In genomic region chr15:80242132-80242769, GRCh38 we compare ENCODE assay signal across 8 cellular contexts. TPM values are rescaled to one million over a fixed set of nuclear protein-coding genes. Genes with fewer than 3 reads are reported as not detected.
DNase-seq lines count a peak whose midpoint lies in the region; ATAC-seq and TF ChIP-seq lines count a peak whose summit lies in the region.

No MANE protein-coding gene starts in this region.

- H3K4me2 ChIP-seq in BLaER1 treated with 17β-estradiol and CSF1 and Interleukin-3, amounts not matched to agents 10 nM and 100 nM, result peak overlapping the region; percentile 49 to 87 (median 81)

- WGBS in tibial nerve, 2 donors, result 47 to 50% methylated on average over 8 to 11 of the region's 11 CpGs

- peak; percentile 73 for DNase-seq in H7
- DNase-seq in SJCRH30, result peak; percentile 24 to 56
- peak; percentile 19 for DNase-seq in fibroblast of the aortic adventitia (ENCODE audit: low read depth)
- no peak for DNase-seq in tibial nerve (ENCODE audit: low spot score in 2 of 2)
- no peak for DNase-seq in NCI-H2227 (lab: John Stamatoyannopoulos, UW; ENCODE audit: unreplicated experiment)

- peaks cover 12 to 47% (median 36%) of the 10 kb centered on the region in 10 experiments for H3K4me1 ChIP-seq in BLaER1 treated with 17β-estradiol and CSF1 and Interleukin-3, amounts not matched to agents 10 nM and 100 nM
- peaks cover 7% of the 10 kb centered on the region; the same call in 1 of the 2 replicates for H3K4me1 ChIP-seq in SJCRH30
- H3K4me1 ChIP-seq in tibial nerve, result peaks cover 0 to 31% (median 7%) of the 10 kb centered on the region in 4 donors

- TF ChIP-seq EP300 in tibial nerve (IDR thresholded peaks at IDR 0.05), result no peak

- H3K9ac ChIP-seq in BLaER1 treated with 17β-estradiol and CSF1 and Interleukin-3, amounts not matched to agents 10 nM and 100 nM, result peak overlapping the region in 4 of 11 experiments; percentile 54 to 72 (median 68); a peak in 7 of 22 replicates

- H3K27ac ChIP-seq in BLaER1 treated with 17β-estradiol and CSF1 and Interleukin-3, amounts not matched to agents 10 nM and 100 nM, result peak overlapping the region in 6 of 11 experiments; percentile 46 to 84 (median 78); a peak in 12 of 22 replicates
- H3K27ac ChIP-seq in SJCRH30 (no peak overlapping the region), tibial nerve (peak overlapping the region in 3 of 4 donors; percentile 4 to 92 (median 50))

- TF ChIP-seq POLR2A in tibial nerve (IDR thresholded peaks at IDR 0.05), result no peak

- TF ChIP-seq CTCF in fibroblast of the aortic adventitia (IDR thresholded peaks at IDR 0.05; ENCODE audit: insufficient read depth, low read length), result peak; percentile 71
- TF ChIP-seq CTCF in tibial nerve (IDR thresholded peaks at IDR 0.05), result peak in 3 of 5 experiments; percentile 20 to 30 (median 30)

- no peaks in the 10 kb centered on the region for H3K9me3 ChIP-seq in BLaER1 treated with 17β-estradiol and CSF1 and Interleukin-3, amounts not matched to agents 10 nM and 100 nM (replicated peaks in 1 of 11)
- H3K9me3 ChIP-seq in SJCRH30 (replicated peaks), result no peaks in the 10 kb centered on the region
- no peaks in the 10 kb centered on the region for H3K9me3 ChIP-seq in tibial nerve

- no peaks in the 10 kb centered on the region for H4K20me1 ChIP-seq in BLaER1 treated with 17β-estradiol and CSF1 and Interleukin-3, amounts not matched to agents 10 nM and 100 nM

- no peak for ATAC-seq in GM21447 (IDR thresholded peaks at IDR 0.05; ENCODE audit: unreplicated experiment)
- ATAC-seq in HG02763 (IDR thresholded peaks at IDR 0.05; ENCODE audit: unreplicated experiment), result no peak

- no peaks in the 10 kb centered on the region for H3K27me3 ChIP-seq in BLaER1 treated with 17β-estradiol and CSF1 and Interleukin-3, amounts not matched to agents 10 nM and 100 nM
- no peaks in the 10 kb centered on the region for H3K27me3 ChIP-seq in H7 (ENCODE audit: control insufficient read depth, insufficient read depth, low read length)
- H3K27me3 ChIP-seq in SJCRH30, result 0 out of 2 replicates have a peak, but pooled peaks cover 3% of the 10 kb centered on the region
- H3K27me3 ChIP-seq in tibial nerve, result peaks cover 0 to 3% of the 10 kb centered on the region in 2 donors

- H3K4me3 ChIP-seq in BLaER1 treated with 17β-estradiol and CSF1 and Interleukin-3, amounts not matched to agents 10 nM and 100 nM, result 0 out of 20 replicates have a peak overlapping the region, but pooled peaks of 1 of the 10 experiments have one; percentile 35
- H3K4me3 ChIP-seq in H7 (ENCODE audit: insufficient read depth, low read depth, low read length), result no peak overlapping the region
- no peak overlapping the region for H3K4me3 ChIP-seq in SJCRH30
- no peak overlapping the region for H3K4me3 ChIP-seq in fibroblast of the aortic adventitia (ENCODE audit: low read depth, low read length)
- H3K4me3 ChIP-seq in tibial nerve, result no peak overlapping the region

- H3K36me3 ChIP-seq in BLaER1 treated with 17β-estradiol and CSF1 and Interleukin-3, amounts not matched to agents 10 nM and 100 nM, result no peaks in the 10 kb centered on the region
- no peaks in the 10 kb centered on the region for H3K36me3 ChIP-seq in H7 (replicated peaks; ENCODE audit: control insufficient read depth, insufficient read depth, low read length)
- H3K36me3 ChIP-seq in SJCRH30, result no peaks in the 10 kb centered on the region
- no peaks in the 10 kb centered on the region for H3K36me3 ChIP-seq in tibial nerve

RNA-seq across cellular contexts. Expression of gene CTXND1, which starts 9.8 kb away (rescaled TPM):
- 0.15 TPM in 1 of 2 replicates, not detected in the other for total RNA-seq in H7 (2014; rRNA removed; shearing (Covaris generic))
- 0.10 TPM in 2 replicates for total RNA-seq in SJCRH30 (2014; rRNA removed; shearing (Covaris generic))
- not detected in 2 replicates for total RNA-seq in fibroblast of the aortic adventitia (ENCODE audit: low replicate concordance)
- 1 to 10 TPM; 1.8 to 3.7 (median 2.6) TPM for total RNA-seq in tibial nerve

Comparison
In these comparisons a context has a peak if more than half of its experiments do, and no peak if none do; other contexts are left out.
1. DNase-seq: peak in H7 (single experiment), SJCRH30 (2 of 2) and fibroblast of the aortic adventitia (single experiment); none in tibial nerve (0 of 2) and NCI-H2227 (single experiment).